8 cellular contexts compared by ENCODE assay signal in genomic region chr5:116574682-116575634, GRCh38. TPM values are rescaled to one million over a fixed set of nuclear protein-coding genes. Genes with fewer than 3 reads are reported as not detected.
DNase-seq lines count a peak whose midpoint lies in the region; TF ChIP-seq lines count a peak whose summit lies in the region.

Gene SEMA6A (minus strand): TSS chr5:116574823. CDS start chr5:116504944, 69,879 bp downstream.

- H2AFZ ChIP-seq in mammary epithelial cell (ENCODE audit: low read depth, low read length), result peak within 1 kb of the TSS; percentile 84

- in situ Hi-C loops in mammary epithelial cell (cut with MboI; ENCODE audit: low sequenced_read_pairs in 2 of 2), result loop anchor here in 1 of 2 donors (5.0 to 25.0 kb wide), 2 partner anchors 372 to 438 kb away; no protein-coding TSS in a partner anchor

- H3K27me3 ChIP-seq in H7 (ENCODE audit: control insufficient read depth, insufficient read depth, low read length) (no peaks in the 10 kb centered on the region), mammary epithelial cell (ENCODE audit: insufficient read depth, low read length) (peaks cover 23% of the 10 kb centered on the region), iPS-20b (ENCODE audit: insufficient read depth, low read length) (no peaks in the 10 kb centered on the region), sigmoid colon (no peaks in the 10 kb centered on the region)

- H3K36me3 ChIP-seq in H7 (replicated peaks; ENCODE audit: control insufficient read depth, insufficient read depth, low read length) (peaks cover 8% of the 10 kb centered on the region; the same call in 1 of the 2 replicates), mammary epithelial cell (ENCODE audit: insufficient read depth, low read length) (no peaks in the 10 kb centered on the region), iPS-20b (ENCODE audit: insufficient read depth, low read depth, low read length) (peaks cover 17% of the 10 kb centered on the region), sigmoid colon (no peaks in the 10 kb centered on the region)

- no peaks in the 10 kb centered on the region for H3K79me2 ChIP-seq in mammary epithelial cell (ENCODE audit: insufficient read depth, low read length)

- H3K9me3 ChIP-seq in mammary epithelial cell (replicated peaks; ENCODE audit: insufficient read depth, low read length) (no peaks in the 10 kb centered on the region), iPS-20b (ENCODE audit: insufficient read depth, low read depth, low read length) (no peaks in the 10 kb centered on the region), sigmoid colon (no peaks in the 10 kb centered on the region)

- peaks cover 32% of the 10 kb centered on the region for H3K4me1 ChIP-seq in mammary epithelial cell (ENCODE audit: insufficient read depth, low read length)
- peaks cover 27% of the 10 kb centered on the region for H3K4me1 ChIP-seq in iPS-20b (ENCODE audit: insufficient read depth, low read length)
- peaks cover 6 to 37% (median 19%) of the 10 kb centered on the region in 4 donors for H3K4me1 ChIP-seq in sigmoid colon

- TF ChIP-seq CTCF in GM12864 (IDR thresholded peaks at IDR 0.05; ENCODE audit: low read depth, low read length, missing control alignments) (no peak), mammary epithelial cell (conservative IDR thresholded peaks at IDR 0.05 in 1 of 2, IDR thresholded peaks at IDR 0.05 in 1 of 2; ENCODE audit: extremely low read depth in 1 of 2, insufficient read depth in 1 of 2, low read depth in 1 of 2, low read length in 2 of 2) (peak in 1 of 2 donors; percentile 20), sigmoid colon (IDR thresholded peaks at IDR 0.05) (peak in 1 of 4 experiments; percentile 29)

- no TSS peak for BruUV-seq in mammary epithelial cell (replicated peaks; lab: Mats Ljungman, UMichigan)

- H3K27ac ChIP-seq in mammary epithelial cell (ENCODE audit: insufficient read depth, low read depth, low read length) (peak within 1 kb of the TSS; percentile 35), iPS-20b (ENCODE audit: low read length) (peak within 1 kb of the TSS; percentile 13), sigmoid colon (peak within 1 kb of the TSS; percentile 80 to 85 (median 82))

- CTCF ChIA-PET in mammary epithelial cell (lab: Charles Lee; ENCODE audit: low non-redundant PET), result interaction anchor here (0.5 to 0.9 kb wide), 3 partner anchors 312 to 749 kb away, joined by 3 to 4 read pairs (median 3); no protein-coding TSS in a partner anchor

- DNase-seq in GM12864 (ENCODE audit: low read depth) (peak; percentile 73), H7 (peak; percentile 93), LoVo (ENCODE audit: low spot score) (peak; percentile 89), SK-N-DZ (ENCODE audit: low spot score) (peak; percentile 98), mammary epithelial cell (peak; percentile 95), sigmoid colon (peak; percentile 97), SHP77 (lab: John Stamatoyannopoulos, UW) (no peak)

- H4K20me1 ChIP-seq in mammary epithelial cell (ENCODE audit: insufficient read depth, low read length), result no peaks in the 10 kb centered on the region

- peak; percentile 33 to 80 for TF ChIP-seq POLR2A in sigmoid colon (IDR thresholded peaks at IDR 0.05)

- H3K4me3 ChIP-seq in GM12864 (ENCODE audit: low read depth, low read length) (peak within 1 kb of the TSS; percentile 68), H7 (ENCODE audit: insufficient read depth, low read depth, low read length) (peak within 1 kb of the TSS; percentile 99), mammary epithelial cell (replicated peaks in 1 of 3; ENCODE audit: insufficient read depth in 1 of 3, low read depth in 2 of 3, low read length in 3 of 3) (peak within 1 kb of the TSS; percentile 41 to 71 (median 53)), iPS-20b (ENCODE audit: low read length) (peak within 1 kb of the TSS; percentile 82), sigmoid colon (peak within 1 kb of the TSS; percentile 79 to 83 (median 82))

- H3K9ac ChIP-seq in mammary epithelial cell (ENCODE audit: insufficient read depth, low read length), result peak within 1 kb of the TSS; percentile 43
- H3K9ac ChIP-seq in iPS-20b (ENCODE audit: low read depth, low read length), result peak within 1 kb of the TSS; percentile 80

- TF ChIP-seq EP300 in sigmoid colon (IDR thresholded peaks at IDR 0.05), result peak in 1 of 4 donors; percentile 10

- dilution Hi-C loops in mammary epithelial cell (cut with HindIII; ENCODE audit: low sequenced_read_pairs), result no loop called here

- intact Hi-C loops in mammary epithelial cell (cut with micrococcal nuclease), result loop anchor here (5.0 kb wide), 3 partner anchors 82 to 438 kb away; no protein-coding TSS in a partner anchor
- intact Hi-C loops in sigmoid colon (cut with DNase I), result loop anchor here (2.0 to 10.0 kb wide), 9 partner anchors 50 to 1160 kb away; no protein-coding TSS in a partner anchor

- H3K4me2 ChIP-seq in mammary epithelial cell (ENCODE audit: insufficient read depth, low read depth, low read length), result peak within 1 kb of the TSS; percentile 100

- WGBS in mammary epithelial cell (ENCODE audit: low coverage, missing lambda C conversion rate), result 2% methylated on average over 21 of the region's 61 CpGs
- WGBS in sigmoid colon, 2 donors, result 1% methylated on average over 61 of the region's 61 CpGs

RNA-seq across cellular contexts. Expression of gene SEMA6A, which starts in this region (rescaled TPM):
- total RNA-seq in H7 (2014; rRNA removed; shearing (Covaris generic)), result 207 and 294 TPM in 2 replicates
- 27.9 and 35.0 TPM in 2 replicates for polyA plus RNA-seq in SK-N-DZ (2014; cell fraction: cytosol; rRNA removed)
- polyA plus RNA-seq in SK-N-DZ (2014; cell fraction: nucleus; rRNA removed), result 39.6 and 62.3 TPM in 2 replicates
- total RNA-seq in mammary epithelial cell, result 1 to 10 TPM; 1.2 to 7.7 TPM
- 0.53 TPM for polyA plus RNA-seq in mammary epithelial cell
- 36.2 TPM for polyA minus RNA-seq in mammary epithelial cell
- 10 to 100 TPM; 25.0 to 55.7 (median 39.5) TPM for total RNA-seq in sigmoid colon
- polyA plus RNA-seq in sigmoid colon, result 10 to 100 TPM in 1 of 3 donors, 1 to 10 TPM in 2; 4.9 to 16.3 (median 8.4) TPM

Comparison
In these comparisons a context has a peak if more than half of its experiments do, and no peak if none do; other contexts are left out.
1. DNase-seq: peak in GM12864 (single experiment), H7 (single experiment), LoVo (single experiment), SK-N-DZ (single experiment), mammary epithelial cell (single experiment) and sigmoid colon (single experiment); none in SHP77 (0 of 2).
2. H3K27ac ChIP-seq: peak in every context shown above with its lines; median percentile 82 in sigmoid colon; 35 in mammary epithelial cell; 13 in iPS-20b.
3. Peak in every context shown above with its lines, with median percentiles within 50 percentile points of each other: H3K4me3 ChIP-seq.